8 cellular contexts compared by ENCODE assay signal in genomic region chr2:55268288-55268906, GRCh38. TPM values are rescaled to one million over a fixed set of nuclear protein-coding genes. Genes with fewer than 3 reads are reported as not detected.
DNase-seq lines count a peak whose midpoint lies in the region; ATAC-seq and TF ChIP-seq lines count a peak whose summit lies in the region.

No MANE protein-coding gene starts in this region.

- H3K9me3 ChIP-seq in RWPE2 (ENCODE audit: severe bottlenecking) = no peaks in the 10 kb centered on the region
- H3K9me3 ChIP-seq in esophagus muscularis mucosa = no peaks in the 10 kb centered on the region

- intact Hi-C loops in esophagus muscularis mucosa (cut with DNase I) = loop anchor here (2.0 to 10.0 kb wide), 3 partner anchors 66 to 246 kb away; partner anchors contain the start of gene CFAP36

- H3K4me1 ChIP-seq in RWPE2 (ENCODE audit: insufficient read depth, poor library complexity, severe bottlenecking) (no peaks in the 10 kb centered on the region), esophagus muscularis mucosa (peaks cover 13 to 20% (median 18%) of the 10 kb centered on the region in 4 donors)

- H3K36me3 ChIP-seq in RWPE2 (ENCODE audit: low read depth) (peaks cover 44% of the 10 kb centered on the region), esophagus muscularis mucosa (peaks cover 21 to 39% (median 31%) of the 10 kb centered on the region in 4 donors)

- no peaks in the 10 kb centered on the region for H3K27me3 ChIP-seq in RWPE2 (ENCODE audit: insufficient read depth, poor library complexity, severe bottlenecking)
- no peaks in the 10 kb centered on the region for H3K27me3 ChIP-seq in esophagus muscularis mucosa

- TF ChIP-seq POLR2A in esophagus muscularis mucosa (IDR thresholded peaks at IDR 0.05; ENCODE audit: low read depth) = no peak

- 20% methylated on average over 13 of the region's 13 CpGs for WGBS in esophagus muscularis mucosa

- no peak for TF ChIP-seq EP300 in esophagus muscularis mucosa (IDR thresholded peaks at IDR 0.05)

- H3K4me3 ChIP-seq in RWPE2 (ENCODE audit: severe bottlenecking) (peak overlapping the region; percentile 77), esophagus muscularis mucosa (peak overlapping the region; percentile 71 to 83 (median 72))

- H3K27ac ChIP-seq in RWPE2 (ENCODE audit: poor library complexity, severe bottlenecking) (peak overlapping the region; percentile 54), esophagus muscularis mucosa (replicated peaks in 1 of 4) (peak overlapping the region; percentile 83 to 90 (median 88))

- DNase-seq in RWPE2 (ENCODE audit: low spot score) (no peak), esophagus muscularis mucosa (ENCODE audit: extremely low spot score) (no peak), pons (ENCODE audit: low spot score) (peak; percentile 22), HPDE6-E6E7 (ENCODE audit: extremely low spot score) (no peak), COLO829 (ENCODE audit: low spot score) (no peak), AG08395 (ENCODE audit: low spot score) (no peak)
- no peak for DNase-seq in stimulated activated CD4-positive, alpha-beta T cell treated with anti-CD3 and anti-CD28 coated beads, Interleukin-15, amount 100 ng/mL, for 24 hours

- TF ChIP-seq CTCF in RWPE2 (IDR thresholded peaks at IDR 0.05; ENCODE audit: poor library complexity, severe bottlenecking) (no peak), esophagus muscularis mucosa (IDR thresholded peaks at IDR 0.05) (no peak)

- ATAC-seq in GM18867 (IDR thresholded peaks at IDR 0.05; ENCODE audit: unreplicated experiment) (peak; percentile 2), RWPE2 (ENCODE audit: low read depth) (no peak)

RNA-seq across cellular contexts. Expression of gene MTIF2, which starts 0.6 kb away (rescaled TPM):
- 10 to 100 TPM; 16.1 to 22.6 (median 21.0) TPM for total RNA-seq in esophagus muscularis mucosa

RNA-seq across cellular contexts. Expression of gene RPS27A, which starts 35.9 kb away (rescaled TPM):
- 1,000 to 10,000 TPM in 2 of 4 donors, 100 to 1,000 TPM in 2; 597 to 2,221 (median 1,586) TPM for total RNA-seq in esophagus muscularis mucosa

RNA-seq across cellular contexts. Expression of gene CLHC1, which starts 36.3 kb away (rescaled TPM):
- 10 to 100 TPM in 1 of 4 donors, 1 to 10 TPM in 3; 3.4 to 15.0 (median 6.4) TPM for total RNA-seq in esophagus muscularis mucosa
